ENCODE assay signal across 12 cellular contexts in genomic region chr9:78325343-78325742, GRCh38. TPM values are rescaled to one million over a fixed set of nuclear protein-coding genes. Genes with fewer than 3 reads are reported as not detected.
DNase-seq lines count a peak whose midpoint lies in the region; ATAC-seq, FAIRE-seq and TF ChIP-seq lines count a peak whose summit lies in the region.
"Had no signal": no experiment of that assay in that cellular context is flagged by ENCODE, and none has a peak within 500 bp of the region (broad histone marks: within the 10 kb centered on the region; RNA-seq: fewer than 3 reads in every experiment).

No MANE protein-coding gene starts in this region.

- H3K27me3 Mint-ChIP-seq in astrocyte (ENCODE audit: low read depth, unreplicated experiment): no peaks in the 10 kb centered on the region
- no peaks in the 10 kb centered on the region for H3K27me3 Mint-ChIP-seq in CD8-positive, alpha-beta T cell (ENCODE audit: low read depth)
- H3K27me3 Mint-ChIP-seq: T-cell had no signal

- no peaks in the 10 kb centered on the region for H3K9me3 Mint-ChIP-seq in astrocyte (ENCODE audit: unreplicated experiment)
- no peaks in the 10 kb centered on the region for H3K9me3 Mint-ChIP-seq in CD8-positive, alpha-beta T cell
- H3K9me3 Mint-ChIP-seq: T-cell had no signal

- TF ChIP-seq CTCF in left ventricle myocardium inferior (IDR thresholded peaks at IDR 0.05; ENCODE audit: borderline replicate concordance) (no peak), astrocyte (IDR thresholded peaks at IDR 0.05; ENCODE audit: insufficient read depth, low read depth, low read length) (no peak), testis (IDR thresholded peaks at IDR 0.05) (no peak)
- no peak for TF ChIP-seq CTCF in CD8-positive, alpha-beta T cell (IDR thresholded peaks at IDR 0.05)

- 23 to 42% methylated on average over 6 of the region's 6 CpGs for WGBS in testis, 2 donors

- peaks cover 25% of the 10 kb centered on the region for H3K36me3 Mint-ChIP-seq in astrocyte (ENCODE audit: low read depth, unreplicated experiment)
- peaks cover 39% of the 10 kb centered on the region for H3K36me3 Mint-ChIP-seq in CD8-positive, alpha-beta T cell

- DNase-seq in Right ventricle myocardium inferior (ENCODE audit: missing footprints) (no peak), left ventricle myocardium inferior (no peak), astrocyte (ENCODE audit: low read depth) (peak; percentile 41), iPS-NIHi7 (ENCODE audit: extremely low spot score) (peak; percentile 22), testis (peak; percentile 48), activated gamma-delta T cell treated with Interleukin-2 at 50 U/mL for 16 hours (no peak)
- DNase-seq in CD8-positive, alpha-beta T cell: no peak
- DNase-seq: activated effector memory CD4-positive, alpha-beta T cell treated with anti-CD3 and anti-CD28 coated beads, Interleukin-2, amount 50 U/mL, for 16 hours had no signal

- H3K4me1 ChIP-seq in left ventricle myocardium inferior: peaks cover 7% of the 10 kb centered on the region
- no peaks in the 10 kb centered on the region for H3K4me1 ChIP-seq in astrocyte (ENCODE audit: insufficient read depth, low read length)
- peaks cover 4% of the 10 kb centered on the region for H3K4me1 ChIP-seq in testis
- no peaks in the 10 kb centered on the region for H3K4me1 ChIP-seq in CD8-positive, alpha-beta T cell (ENCODE audit: insufficient read depth, low read length)

- H3K79me2 ChIP-seq in astrocyte (ENCODE audit: insufficient read depth, low read length): no peaks in the 10 kb centered on the region

- intact Hi-C loops in Right ventricle myocardium inferior (cut with DNase I): no loop called here
- intact Hi-C loops in left ventricle myocardium inferior (cut with micrococcal nuclease): no loop called here
- intact Hi-C loops in testis (cut with DNase I; ENCODE audit: low total_unique reads): no loop called here
- intact Hi-C loops in CD8-positive, alpha-beta T cell (cut with DNase I, micrococcal nuclease): no loop called here

- no peaks in the 10 kb centered on the region for H4K20me1 ChIP-seq in astrocyte (ENCODE audit: insufficient read depth, low read length)

- H3K9me3 ChIP-seq in left ventricle myocardium inferior (replicated peaks) (no peaks in the 10 kb centered on the region), astrocyte (ENCODE audit: insufficient read depth, low read depth, low read length) (no peaks in the 10 kb centered on the region), testis (no peaks in the 10 kb centered on the region)
- H3K9me3 ChIP-seq in CD8-positive, alpha-beta T cell (ENCODE audit: low read length): no peaks in the 10 kb centered on the region

- peaks cover 1% of the 10 kb centered on the region for H3K4me1 Mint-ChIP-seq in astrocyte (ENCODE audit: low read depth, unreplicated experiment)
- peaks cover 4% of the 10 kb centered on the region for H3K4me1 Mint-ChIP-seq in CD8-positive, alpha-beta T cell (ENCODE audit: low read depth)

- no peak for TF ChIP-seq POLR2A in testis (IDR thresholded peaks at IDR 0.05)

- H2AFZ ChIP-seq in astrocyte (ENCODE audit: low read depth, low read length): no peak overlapping the region

- FAIRE-seq in astrocyte (lab: Jason Lieb, UNC): no peak

- H3K9ac ChIP-seq in astrocyte (ENCODE audit: low read length): no peak overlapping the region

- POLR2A ChIA-PET in CD8-positive, alpha-beta T cell (lab: Charles Lee): no interaction called here

- no peak overlapping the region for H3K27ac Mint-ChIP-seq in astrocyte (ENCODE audit: unreplicated experiment)
- H3K27ac Mint-ChIP-seq in CD8-positive, alpha-beta T cell: no peak overlapping the region
- H3K27ac Mint-ChIP-seq: T-cell had no signal

- H3K4me3 ChIP-seq in left ventricle myocardium inferior: no peak overlapping the region
- H3K4me3 ChIP-seq in astrocyte (ENCODE audit: insufficient read depth, low read depth, low read length): no peak overlapping the region
- H3K4me3 ChIP-seq in testis: no peak overlapping the region
- no peak overlapping the region for H3K4me3 ChIP-seq in CD8-positive, alpha-beta T cell (ENCODE audit: low read depth, low read length)
- H3K4me3 ChIP-seq: skin epidermis had no signal

- no peaks in the 10 kb centered on the region for H3K36me3 ChIP-seq in left ventricle myocardium inferior
- H3K36me3 ChIP-seq in astrocyte (ENCODE audit: insufficient read depth, low read length): no peaks in the 10 kb centered on the region
- no peaks in the 10 kb centered on the region for H3K36me3 ChIP-seq in testis (ENCODE audit: low read depth, missing control alignments)
- H3K36me3 ChIP-seq in CD8-positive, alpha-beta T cell (ENCODE audit: insufficient read depth, low read length): no peaks in the 10 kb centered on the region

- H3K4me3 Mint-ChIP-seq in astrocyte (ENCODE audit: unreplicated experiment): no peak overlapping the region
- H3K4me3 Mint-ChIP-seq in CD8-positive, alpha-beta T cell: no peak overlapping the region
- H3K4me3 Mint-ChIP-seq: T-cell had no signal

- no peaks in the 10 kb centered on the region for H3K27me3 ChIP-seq in left ventricle myocardium inferior (ENCODE audit: low read depth)
- no peaks in the 10 kb centered on the region for H3K27me3 ChIP-seq in astrocyte (ENCODE audit: insufficient read depth, low read length)
- no peaks in the 10 kb centered on the region for H3K27me3 ChIP-seq in testis
- H3K27me3 ChIP-seq in CD8-positive, alpha-beta T cell (ENCODE audit: insufficient read depth, low read length): no peaks in the 10 kb centered on the region

- peak; percentile 77 for ATAC-seq in Right ventricle myocardium inferior
- no peak for ATAC-seq in GM21619 (IDR thresholded peaks at IDR 0.05; ENCODE audit: unreplicated experiment)
- ATAC-seq in CD8-positive, alpha-beta T cell: no peak
- ATAC-seq: T-cell had no signal

- peak overlapping the region; percentile 27 for H3K4me2 ChIP-seq in astrocyte (ENCODE audit: low read length)

- CTCF ChIA-PET in CD8-positive, alpha-beta T cell (lab: Charles Lee): no interaction called here

- no peak overlapping the region for H3K27ac ChIP-seq in left ventricle myocardium inferior (replicated peaks)
- H3K27ac ChIP-seq in astrocyte (ENCODE audit: low read depth, low read length): no peak overlapping the region
- no peak overlapping the region for H3K27ac ChIP-seq in testis
- no peak overlapping the region for H3K27ac ChIP-seq in CD8-positive, alpha-beta T cell (ENCODE audit: low read depth, low read length)
- H3K27ac ChIP-seq: C4-2B had no signal

RNA-seq across cellular contexts. Expression of gene PSAT1, which starts 28.4 kb away (rescaled TPM):
- total RNA-seq in Right ventricle myocardium inferior (1.4 TPM), left ventricle myocardium inferior (0.77 TPM), astrocyte (326 and 335 TPM in 2 replicates), testis (10 to 100 TPM; 39.9 to 44.8 TPM)
- polyA plus RNA-seq in testis (ENCODE audit: insufficient read depth, low read depth, low replicate concordance): 29.6 TPM
- under 1 TPM; 0.53 to 0.98 TPM for total RNA-seq in CD8-positive, alpha-beta T cell

Comparison
In these comparisons a context has a peak if more than half of its experiments do, and no peak if none do; other contexts are left out.
1. DNase-seq: peak in astrocyte (single experiment), iPS-NIHi7 (single experiment) and testis (single experiment); none in Right ventricle myocardium inferior (single experiment), left ventricle myocardium inferior (single experiment), CD8-positive, alpha-beta T cell (0 of 7) and activated gamma-delta T cell treated with Interleukin-2 at 50 U/mL for 16 hours (single experiment).
2. RNA of gene PSAT1, which starts 28.4 kb away (total RNA-seq): 326 to 335 TPM in astrocyte and 39.9 to 44.8 TPM in testis; 1.4 TPM in Right ventricle myocardium inferior (single experiment), 0.53 to 0.98 TPM in CD8-positive, alpha-beta T cell and 0.77 TPM in left ventricle myocardium inferior (single experiment); every median in the first group is over 10 times any median in the second.